ENCODE assay signal across 9 cellular contexts in genomic region chr5:77015938-77016569, GRCh38. TPM values are rescaled to one million over a fixed set of nuclear protein-coding genes. Genes with fewer than 3 reads are reported as not detected.
A peak's percentile ranks its signal among the peaks of the same experiment; 100 is the strongest.
DNase-seq lines count a peak whose midpoint lies in the region; ATAC-seq and TF ChIP-seq lines count a peak whose summit lies in the region.
"Had no signal": no experiment of that assay in that cellular context is flagged by ENCODE, and none has a peak within 500 bp of the region (broad histone marks: within the 10 kb centered on the region; RNA-seq: fewer than 3 reads in every experiment).

No MANE protein-coding gene starts in this region.

- peak; percentile 11 for DNase-seq in NCI-H2171 treated with DMSO at 0.1 percent for 48 hours (lab: John Stamatoyannopoulos, UW)
- DNase-seq in NCI-H2171 (lab: John Stamatoyannopoulos, UW), result no peak
- DNase-seq in NCI-H748 (lab: John Stamatoyannopoulos, UW; ENCODE audit: unreplicated experiment), result peak; percentile 43
- DNase-seq in endodermal cell, result peak; percentile 63
- DNase-seq in osteocyte (ENCODE audit: extremely low spot score, unreplicated experiment), result no peak
- DNase-seq in activated T-cell treated with anti-CD3 and anti-CD28 coated beads, Interleukin-2, amount 50 U/mL, for 48 hours, result no peak

- 14 to 45% methylated on average over 2 to 3 of the region's 3 CpGs for WGBS in endodermal cell (ENCODE audit: insufficient coverage in 1 of 2, insufficient read length in 1 of 2), 2 experiments

- no peaks in the 10 kb centered on the region for H3K27me3 ChIP-seq in endodermal cell (ENCODE audit: control insufficient read depth, insufficient read depth, low read length, poor library complexity, severe bottlenecking)

- H3K9ac ChIP-seq in endodermal cell (ENCODE audit: extremely low read depth, low read length, poor library complexity, severe bottlenecking), result no peak overlapping the region

- H3K4me3 Mint-ChIP-seq in endodermal cell (no peak overlapping the region), osteocyte (ENCODE audit: unreplicated experiment) (no peak overlapping the region)
- H3K4me3 Mint-ChIP-seq: CD4-positive, CD25-positive, alpha-beta regulatory T cell had no signal

- ATAC-seq in HG03025 (IDR thresholded peaks at IDR 0.05; ENCODE audit: low FRiP score, unreplicated experiment) (no peak), esophagus mucosa (no peak)

- H3K9me3 ChIP-seq in endodermal cell (ENCODE audit: control insufficient read depth, low read length), result no peaks in the 10 kb centered on the region

- H3K27me3 Mint-ChIP-seq in endodermal cell (ENCODE audit: insufficient read depth) (peaks cover 10% of the 10 kb centered on the region), osteocyte (ENCODE audit: unreplicated experiment) (peaks cover 11% of the 10 kb centered on the region)

- TF ChIP-seq CTCF in endodermal cell (conservative IDR thresholded peaks at IDR 0.05) (peak; percentile 77), osteocyte (IDR thresholded peaks at IDR 0.05) (peak; percentile 68)

- H3K27ac Mint-ChIP-seq in endodermal cell, result no peak overlapping the region
- H3K27ac Mint-ChIP-seq in osteocyte (ENCODE audit: unreplicated experiment), result no peak overlapping the region
- H3K27ac Mint-ChIP-seq: CD4-positive, CD25-positive, alpha-beta regulatory T cell had no signal

- H3K36me3 Mint-ChIP-seq in endodermal cell (ENCODE audit: low read depth) (no peaks in the 10 kb centered on the region), osteocyte (ENCODE audit: unreplicated experiment) (no peaks in the 10 kb centered on the region)
- H3K36me3 Mint-ChIP-seq: CD4-positive, CD25-positive, alpha-beta regulatory T cell had no signal

- H3K27ac ChIP-seq in endodermal cell (ENCODE audit: low read depth, low read length), result no peak overlapping the region

- H3K36me3 ChIP-seq in endodermal cell (ENCODE audit: control insufficient read depth, insufficient read depth, low read length), result no peaks in the 10 kb centered on the region

- H3K4me3 ChIP-seq in endodermal cell (ENCODE audit: low read length), result no peak overlapping the region

- peaks cover 16% of the 10 kb centered on the region for H3K4me1 Mint-ChIP-seq in endodermal cell
- H3K4me1 Mint-ChIP-seq in osteocyte (ENCODE audit: unreplicated experiment), result no peaks in the 10 kb centered on the region
- H3K4me1 Mint-ChIP-seq: CD4-positive, CD25-positive, alpha-beta regulatory T cell had no signal

- H3K4me1 ChIP-seq in endodermal cell (ENCODE audit: control insufficient read depth, insufficient read depth, low read length), result no peaks in the 10 kb centered on the region

- no peaks in the 10 kb centered on the region for H3K9me3 Mint-ChIP-seq in endodermal cell
- H3K9me3 Mint-ChIP-seq in osteocyte (ENCODE audit: unreplicated experiment), result no peaks in the 10 kb centered on the region
- H3K9me3 Mint-ChIP-seq: CD4-positive, CD25-positive, alpha-beta regulatory T cell had no signal

RNA-seq across cellular contexts. Expression of gene AGGF1, which starts 14.2 kb away (rescaled TPM):
- total RNA-seq in endodermal cell (10 to 100 TPM; 20.8 to 24.4 TPM), osteocyte (22.7 and 23.7 TPM in 2 replicates), esophagus mucosa (11.4 TPM)
- 18.2 TPM for polyA plus RNA-seq in endodermal cell (2013, experiment 1 of 2)
- polyA plus RNA-seq in endodermal cell (2013, experiment 2 of 2), result 17.9 TPM

Comparison
In these comparisons a context has a peak if more than half of its experiments do, and no peak if none do; other contexts are left out.
1. DNase-seq: peak in NCI-H2171 treated with DMSO at 0.1 percent for 48 hours (single experiment), NCI-H748 (single experiment) and endodermal cell (single experiment); none in NCI-H2171 (single experiment), osteocyte (single experiment) and activated T-cell treated with anti-CD3 and anti-CD28 coated beads, Interleukin-2, amount 50 U/mL, for 48 hours (0 of 2).